In genomic region chr10:62044569-62044968, GRCh38 we compare ENCODE assay signal across 9 cellular contexts.
DNase-seq lines count a peak whose midpoint lies in the region; ATAC-seq and TF ChIP-seq lines count a peak whose summit lies in the region.
"Had no signal": no experiment of that assay in that cellular context is flagged by ENCODE, and none has a peak within 500 bp of the region (broad histone marks: within the 10 kb centered on the region; RNA-seq: fewer than 3 reads in every experiment).

No MANE protein-coding gene starts in this region.

- no peaks in the 10 kb centered on the region for H3K36me3 ChIP-seq in Peyer's patch

- no peak for TF ChIP-seq POLR2A in Peyer's patch (IDR thresholded peaks at IDR 0.05)

- H3K4me3 ChIP-seq in Peyer's patch: no peak overlapping the region

- H3K4me3 Mint-ChIP-seq in activated naive CD4-positive, alpha-beta T cell treated with anti-CD3 and anti-CD28 coated beads, Interleukin-2, amount 10 ng/mL, durations not matched to agents 7 days and 5 days: peak overlapping the region; percentile 0
- peak overlapping the region in 1 of 2 donors; percentile 33 for H3K4me3 Mint-ChIP-seq in stimulated activated naive CD8-positive, alpha-beta T cell treated with anti-CD3 and anti-CD28 coated beads, Interleukin-15, amount 100 ng/mL, for 72 hours

- no peaks in the 10 kb centered on the region for H3K27me3 Mint-ChIP-seq in activated naive CD4-positive, alpha-beta T cell treated with anti-CD3 and anti-CD28 coated beads, Interleukin-2, amount 10 ng/mL, durations not matched to agents 7 days and 5 days
- no peaks in the 10 kb centered on the region for H3K27me3 Mint-ChIP-seq in stimulated activated naive CD8-positive, alpha-beta T cell treated with anti-CD3 and anti-CD28 coated beads, Interleukin-15, amount 100 ng/mL, for 72 hours

- peaks cover 57% of the 10 kb centered on the region for H3K36me3 Mint-ChIP-seq in activated naive CD4-positive, alpha-beta T cell treated with anti-CD3 and anti-CD28 coated beads, Interleukin-2, amount 10 ng/mL, durations not matched to agents 7 days and 5 days

- H3K27ac ChIP-seq in Peyer's patch (peak overlapping the region in 3 of 4 donors; percentile 19 to 89 (median 79)), epithelial cell of prostate (peak overlapping the region; percentile 71)

- H3K4me1 ChIP-seq in Peyer's patch: peaks cover 0 to 54% (median 31%) of the 10 kb centered on the region in 4 donors

- TF ChIP-seq CTCF in Peyer's patch (IDR thresholded peaks at IDR 0.05): no peak

- no peaks in the 10 kb centered on the region for H3K9me3 ChIP-seq in Peyer's patch

- CTCF ChIA-PET in activated naive CD4-positive, alpha-beta T cell treated with anti-CD3 and anti-CD28 coated beads, Interleukin-2, amount 10 ng/mL, durations not matched to agents 7 days and 5 days (lab: Charles Lee): interaction anchor here (3.5 kb wide), 1 partner anchor 200 kb away, joined by 21 read pairs; no protein-coding TSS in a partner anchor

- DNase-seq in activated naive CD4-positive, alpha-beta T cell treated with anti-CD3 and anti-CD28 coated beads, Interleukin-2, amount 10 ng/mL, durations not matched to agents 7 days and 5 days: no peak
- DNase-seq in activated naive CD4-positive, alpha-beta T cell treated with anti-CD3 and anti-CD28 coated beads, Interleukin-2, amount 50 U/mL, for 16 hours: no peak
- DNase-seq in Peyer's patch (no peak), epithelial cell of prostate (ENCODE audit: low read depth, low spot score) (no peak), 8988T (no peak), NCI-H1694 (lab: John Stamatoyannopoulos, UW) (no peak)
- DNase-seq in stimulated activated naive CD8-positive, alpha-beta T cell treated with anti-CD3 and anti-CD28 coated beads, Interleukin-15, amount 100 ng/mL, for 72 hours: no peak

- peaks cover 95% of the 10 kb centered on the region for H3K4me1 Mint-ChIP-seq in activated naive CD4-positive, alpha-beta T cell treated with anti-CD3 and anti-CD28 coated beads, Interleukin-2, amount 10 ng/mL, durations not matched to agents 7 days and 5 days
- peaks cover 97% of the 10 kb centered on the region for H3K4me1 Mint-ChIP-seq in stimulated activated naive CD8-positive, alpha-beta T cell treated with anti-CD3 and anti-CD28 coated beads, Interleukin-15, amount 100 ng/mL, for 72 hours

- H3K27me3 ChIP-seq in Peyer's patch: no peaks in the 10 kb centered on the region

- H3K9me3 Mint-ChIP-seq in activated naive CD4-positive, alpha-beta T cell treated with anti-CD3 and anti-CD28 coated beads, Interleukin-2, amount 10 ng/mL, durations not matched to agents 7 days and 5 days: peaks cover 4% of the 10 kb centered on the region
- H3K9me3 Mint-ChIP-seq in stimulated activated naive CD8-positive, alpha-beta T cell treated with anti-CD3 and anti-CD28 coated beads, Interleukin-15, amount 100 ng/mL, for 72 hours: no peaks in the 10 kb centered on the region

- ATAC-seq in stimulated activated naive CD8-positive, alpha-beta T cell treated with anti-CD3 and anti-CD28 coated beads, Interleukin-15, amount 100 ng/mL, for 72 hours: no peak
- no peak for ATAC-seq in GM18520 (IDR thresholded peaks at IDR 0.05; ENCODE audit: unreplicated experiment)
- ATAC-seq: Right ventricle myocardium inferior had no signal

- H3K27ac Mint-ChIP-seq in activated naive CD4-positive, alpha-beta T cell treated with anti-CD3 and anti-CD28 coated beads, Interleukin-2, amount 10 ng/mL, durations not matched to agents 7 days and 5 days: peak overlapping the region; percentile 100
- H3K27ac Mint-ChIP-seq in stimulated activated naive CD8-positive, alpha-beta T cell treated with anti-CD3 and anti-CD28 coated beads, Interleukin-15, amount 100 ng/mL, for 72 hours: peak overlapping the region; percentile 35 to 78
